ENCODE assay signal across 8 cellular contexts in genomic region chr2:96739633-96740428, GRCh38. TPM values are rescaled to one million over a fixed set of nuclear protein-coding genes. Genes with fewer than 3 reads are reported as not detected.
A peak's percentile ranks its signal among the peaks of the same experiment; 100 is the strongest.
DNase-seq lines count a peak whose midpoint lies in the region; ATAC-seq and TF ChIP-seq lines count a peak whose summit lies in the region.

TSS of gene LMAN2L (minus strand) at chr2:96740064. CDS start at chr2:96740040, 24 bp downstream.

- ATAC-seq in GM21717 (IDR thresholded peaks at IDR 0.05; ENCODE audit: unreplicated experiment) = peak; percentile 97

- H3K4me3 ChIP-seq in esophagus (ENCODE audit: low read depth in 1 of 2, low read length in 2 of 2) (peak within 1 kb of the TSS; percentile 82 to 92), muscle layer of colon (ENCODE audit: low read depth in 1 of 2, low read length in 2 of 2) (peak within 1 kb of the TSS; percentile 49 to 80)

- no peaks in the 10 kb centered on the region for H3K9me3 ChIP-seq in esophagus (ENCODE audit: control insufficient read depth in 2 of 2, insufficient read depth in 1 of 2, low read depth in 1 of 2, low read length in 1 of 2)
- H3K9me3 ChIP-seq in muscle layer of colon (ENCODE audit: low read length) = no peaks in the 10 kb centered on the region

- in situ Hi-C loops in KBM-7 (cut with MboI; ENCODE audit: low pct_unique_long_range_greater_than_20kb, low sequenced_read_pairs) = no loop called here

- peak; percentile 87 for DNase-seq in DMS153 treated with DMSO at 0.1 percent for 48 hours (lab: John Stamatoyannopoulos, UW; ENCODE audit: unreplicated experiment)
- peak; percentile 99 for DNase-seq in KBM-7
- DNase-seq in activated T-cell treated with anti-CD3 and anti-CD28 coated beads, Interleukin-2, amount 50 U/mL, for 48 hours = peak; percentile 95
- peak; percentile 97 for DNase-seq in stimulated activated CD8-positive, alpha-beta memory T cell treated with anti-CD3 and anti-CD28 coated beads, Interleukin-7, amount 100 ng/mL, for 24 hours (ENCODE audit: low read depth)

- no peaks in the 10 kb centered on the region for H3K27me3 ChIP-seq in esophagus (ENCODE audit: control insufficient read depth in 1 of 2, insufficient read depth in 2 of 2, low read length in 2 of 2)
- no peaks in the 10 kb centered on the region for H3K27me3 ChIP-seq in muscle layer of colon (ENCODE audit: control insufficient read depth in 1 of 2, insufficient read depth in 2 of 2, low read length in 2 of 2)

- H3K36me3 ChIP-seq in esophagus (ENCODE audit: control insufficient read depth in 2 of 2, insufficient read depth in 2 of 2, low read length in 1 of 2) = no peaks in the 10 kb centered on the region
- peaks cover 11% of the 10 kb centered on the region for H3K36me3 ChIP-seq in muscle layer of colon (ENCODE audit: insufficient read depth, low read length)

- WGBS in esophagus, 2 donors = 0 to 1% methylated on average over 43 of the region's 43 CpGs

- H3K4me1 ChIP-seq in esophagus (ENCODE audit: control insufficient read depth in 2 of 2, insufficient read depth in 2 of 2, low read length in 1 of 2) (no peaks in the 10 kb centered on the region), muscle layer of colon (ENCODE audit: insufficient read depth, low read length) (peaks cover 14% of the 10 kb centered on the region)

- H3K9ac ChIP-seq in muscle layer of colon (ENCODE audit: low read length) = peak within 1 kb of the TSS; percentile 73

- H3K27ac ChIP-seq in esophagus (ENCODE audit: low read depth in 2 of 2, low read length in 1 of 2) (peak within 1 kb of the TSS; percentile 10 to 77), muscle layer of colon (ENCODE audit: low read depth, low read length) (peak within 1 kb of the TSS; percentile 28)

TF ChIP-seq in PFSK-1, 5 proteins besides CTCF, POLR2A, EP300 and RAD21:
- TF ChIP-seq FOXP2 (optimal IDR thresholded peaks at IDR 0.05; ENCODE audit: borderline replicate concordance, extremely low read depth, extremely low read length, insufficient read depth) = no peak
- 0 out of 2 replicates have a peak, but pooled peaks have one; percentile 44 for TF ChIP-seq SIN3A (IDR thresholded peaks at IDR 0.05; ENCODE audit: borderline replicate concordance, insufficient read depth, low read length)
- peak; percentile 85; the same call in 1 of the 2 replicates for TF ChIP-seq POLR2AphosphoS5 (IDR thresholded peaks at IDR 0.05; ENCODE audit: low read depth, low read length)
- peak; percentile 84 for TF ChIP-seq TAF1 (IDR thresholded peaks at IDR 0.05; ENCODE audit: borderline replicate concordance, insufficient read depth, low read length)

RNA-seq across cellular contexts. Expression of gene LMAN2L, which starts in this region (rescaled TPM):
- 18.8 TPM for polyA plus RNA-seq in PFSK-1 (2012; ENCODE audit: insufficient read length, low read depth)
- 1 to 10 TPM; 5.3 to 6.2 TPM for polyA plus RNA-seq in esophagus

Comparison
In these comparisons a context has a peak if more than half of its experiments do, and no peak if none do; other contexts are left out.
1. Peak in every context shown above with its lines: DNase-seq, ATAC-seq, H3K4me3 ChIP-seq and H3K27ac ChIP-seq.